Comparison of ENCODE assay signal across 9 cellular contexts in the genomic region with DNA sequence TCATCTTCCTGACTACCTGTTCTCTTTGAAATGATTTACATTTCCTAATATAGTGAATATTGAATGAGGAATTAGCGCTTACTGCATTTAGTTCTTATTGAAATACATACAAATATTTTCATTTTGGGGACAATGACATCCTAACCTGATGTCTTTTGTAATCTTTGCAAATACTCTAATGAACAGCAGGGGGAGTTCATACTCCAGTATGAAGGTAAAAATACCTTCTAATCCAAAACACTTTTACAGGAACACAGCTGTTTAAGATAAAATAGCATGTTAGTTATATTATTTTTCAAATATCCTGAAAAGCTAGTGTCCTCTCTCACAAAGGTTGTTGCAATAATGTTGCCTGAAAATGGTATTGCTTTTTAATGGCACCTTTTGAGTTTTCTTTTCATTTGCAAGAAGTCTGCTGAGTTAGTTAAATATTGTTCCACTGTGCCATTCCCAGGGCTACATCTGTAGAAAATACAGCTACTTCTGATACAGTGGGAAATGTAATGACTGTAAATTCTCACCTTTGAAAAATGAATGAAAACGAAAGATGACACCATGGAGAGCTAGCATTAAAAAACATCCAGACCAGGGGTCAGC.
DNase-seq lines count a peak whose midpoint lies in the region; ATAC-seq and TF ChIP-seq lines count a peak whose summit lies in the region.
"Had no signal": no experiment of that assay in that cellular context is flagged by ENCODE, and none has a peak within 500 bp of the region (broad histone marks: within the 10 kb centered on the region; RNA-seq: fewer than 3 reads in every experiment).

No MANE protein-coding gene starts in this region.

- BruUV-seq in MCF 10A (replicated peaks; lab: Mats Ljungman, UMichigan), result no TSS peak

- H3K27ac Mint-ChIP-seq in MCF 10A (ENCODE audit: low read depth, unreplicated experiment), result no peak overlapping the region

- H3K9me3 Mint-ChIP-seq in MCF 10A (ENCODE audit: unreplicated experiment), result no peaks in the 10 kb centered on the region

- peaks cover 39% of the 10 kb centered on the region for H3K27me3 Mint-ChIP-seq in MCF 10A (ENCODE audit: insufficient read depth, unreplicated experiment)

- CTCF ChIA-PET in MCF 10A (lab: Yijun Ruan, JAX), result interaction anchor here (0.5 to 1.8 kb wide), 14 partner anchors 9 to 1116 kb away, joined by 3 to 6 read pairs (median 3); no protein-coding TSS in a partner anchor

- H3K36me3 Mint-ChIP-seq in MCF 10A (ENCODE audit: insufficient read depth, unreplicated experiment), result no peaks in the 10 kb centered on the region

- no peak overlapping the region for H3K4me3 Mint-ChIP-seq in MCF 10A (ENCODE audit: unreplicated experiment)

- TF ChIP-seq CTCF in NB4 (IDR thresholded peaks at IDR 0.05; ENCODE audit: low read depth, low read length) (peak; percentile 34), MCF 10A (IDR thresholded peaks at IDR 0.05; ENCODE audit: unreplicated experiment) (peak; percentile 45)

- no peaks in the 10 kb centered on the region for H3K4me1 Mint-ChIP-seq in MCF 10A (ENCODE audit: insufficient read depth, unreplicated experiment)

- no peak for ATAC-seq in HG03045 (IDR thresholded peaks at IDR 0.05; ENCODE audit: unreplicated experiment)

- DNase-seq in NCI-H2107 treated with DMSO at 0.1 percent for 48 hours (lab: John Stamatoyannopoulos, UW; ENCODE audit: unreplicated experiment) (peak; percentile 22), NCI-H2107 (lab: John Stamatoyannopoulos, UW) (no peak), NB4 (ENCODE audit: low read depth) (peak; percentile 34), MCF 10A (ENCODE audit: unreplicated experiment) (peak; percentile 33), pons (ENCODE audit: low spot score) (peak; percentile 8), germinal center (ENCODE audit: low spot score) (no peak), HK-2 (ENCODE audit: unreplicated experiment) (no peak)
- DNase-seq: effector CD4-positive, alpha-beta T cell had no signal

- intact Hi-C loops in MCF 10A (cut with micrococcal nuclease), result loop anchor here (1.0 to 10.0 kb wide), 4 partner anchors 184 to 1121 kb away; partner anchors contain the start of gene THSD7A

- POLR2A ChIA-PET in MCF 10A (lab: Yijun Ruan, JAX), result no interaction called here

- H3K4me3 ChIP-seq in NB4 (ENCODE audit: low read depth, low read length), result no peak overlapping the region

- no peak for TF ChIP-seq POLR2A in NB4 (IDR thresholded peaks at IDR 0.05; ENCODE audit: extremely low read depth, insufficient read length)

Comparison
In these comparisons a context has a peak if more than half of its experiments do, and no peak if none do; other contexts are left out.
1. DNase-seq: peak in NCI-H2107 treated with DMSO at 0.1 percent for 48 hours (single experiment), NB4 (single experiment), MCF 10A (single experiment) and pons (single experiment); none in NCI-H2107 (single experiment), germinal center (single experiment) and HK-2 (single experiment).